ENCODE assay signal across 1 cellular context in genomic region chr2:69915050-69915945, GRCh38.
TF ChIP-seq lines count a peak whose summit lies in the region.

Gene MXD1, plus strand, starts transcription at chr2:69915109. Its CDS starts 222 bp downstream, at chr2:69915331.

TF ChIP-seq in HepG2, 621 proteins besides CTCF, POLR2A, EP300 and RAD21 (continued from another document and continues in another):
- TF ChIP-seq UBTF (CRISPR knock-in tag; IDR thresholded peaks at IDR 0.05) (peak; percentile 52), REPIN1 (CRISPR knock-in tag; IDR thresholded peaks at IDR 0.05; ENCODE audit: borderline replicate concordance, low read depth) (peak; percentile 17; the same call in 1 of the 2 replicates), HNRNPK (IDR thresholded peaks at IDR 0.05; ENCODE audit: low read depth, low read length, poor library complexity, severe bottlenecking) (peak; percentile 5), ZNF317 (CRISPR knock-in tag; IDR thresholded peaks at IDR 0.05) (0 out of 2 replicates have a peak, but pooled peaks have one; percentile 48), ZNF670 (CRISPR knock-in tag; IDR thresholded peaks at IDR 0.05; ENCODE audit: borderline replicate concordance) (no peak), ZNF768 (CRISPR knock-in tag; IDR thresholded peaks at IDR 0.05) (peak; percentile 64; the same call in 1 of the 2 replicates), ZNF746 (CRISPR knock-in tag; IDR thresholded peaks at IDR 0.05) (no peak), U2AF1 (optimal IDR thresholded peaks at IDR 0.05; ENCODE audit: low read depth, low read length) (no peak), TMF1 (CRISPR knock-in tag; IDR thresholded peaks at IDR 0.05; ENCODE audit: low read depth) (peak; percentile 54; the same call in 1 of the 2 replicates), SSRP1 (CRISPR knock-in tag; IDR thresholded peaks at IDR 0.05) (no peak), MED1 (CRISPR knock-in tag; IDR thresholded peaks at IDR 0.05) (0 out of 2 replicates have a peak, but pooled peaks have one; percentile 8), SNRNP70 (IDR thresholded peaks at IDR 0.05; ENCODE audit: low read depth, low read length) (no peak), ZBTB7B (CRISPR knock-in tag; IDR thresholded peaks at IDR 0.05) (0 out of 2 replicates have a peak, but pooled peaks have one; percentile 31), ZNF83 (CRISPR knock-in tag; IDR thresholded peaks at IDR 0.05; ENCODE audit: borderline replicate concordance) (0 out of 2 replicates have a peak, but pooled peaks have one; percentile 68), ZNF414 (CRISPR knock-in tag; IDR thresholded peaks at IDR 0.05) (no peak), THAP8 (CRISPR knock-in tag; IDR thresholded peaks at IDR 0.05; ENCODE audit: borderline replicate concordance) (peak; percentile 33; the same call in 1 of the 2 replicates), ZNF607 (CRISPR knock-in tag; IDR thresholded peaks at IDR 0.05; ENCODE audit: borderline replicate concordance) (peak; percentile 52; the same call in 1 of the 2 replicates), PTBP1 (IDR thresholded peaks at IDR 0.05; ENCODE audit: low read depth, low read length, poor library complexity, severe bottlenecking) (no peak), TAF1 (CRISPR knock-in tag; IDR thresholded peaks at IDR 0.05) (peak; percentile 63), ZNF280D (CRISPR knock-in tag; IDR thresholded peaks at IDR 0.05) (no peak), ZFP62 (CRISPR knock-in tag; IDR thresholded peaks at IDR 0.05) (no peak), ZNF629 (CRISPR knock-in tag; conservative IDR thresholded peaks at IDR 0.05) (no peak), SKI (IDR thresholded peaks at IDR 0.05; ENCODE audit: partially characterized antibody) (peak; percentile 17), KMT2B (CRISPR knock-in tag; IDR thresholded peaks at IDR 0.05) (no peak), ZNF225 (CRISPR knock-in tag; IDR thresholded peaks at IDR 0.05) (peak; percentile 54; the same call in 1 of the 2 replicates), BRCA1 (CRISPR knock-in tag; IDR thresholded peaks at IDR 0.05) (no peak), NFATC3 (CRISPR knock-in tag; IDR thresholded peaks at IDR 0.05) (no peak), CENPT (CRISPR knock-in tag; IDR thresholded peaks at IDR 0.05; ENCODE audit: low read depth) (no peak), ZNF446 (CRISPR knock-in tag; IDR thresholded peaks at IDR 0.05) (peak; percentile 88), GPN1 (CRISPR knock-in tag; IDR thresholded peaks at IDR 0.05; ENCODE audit: borderline replicate concordance) (0 out of 2 replicates have a peak, but pooled peaks have one; percentile 66), POLR2AphosphoS2 (IDR thresholded peaks at IDR 0.05; ENCODE audit: low read depth, low read length) (peak; percentile 76; the same call in 1 of the 2 replicates), ZNF7 (CRISPR knock-in tag; IDR thresholded peaks at IDR 0.05) (no peak), RXRB (CRISPR knock-in tag; IDR thresholded peaks at IDR 0.05; ENCODE audit: borderline replicate concordance) (no peak), ZNF20 (CRISPR knock-in tag; IDR thresholded peaks at IDR 0.05) (peak; percentile 67; the same call in 1 of the 2 replicates), FOXK1 (CRISPR knock-in tag; IDR thresholded peaks at IDR 0.05; ENCODE audit: borderline replicate concordance, low read depth) (peak; percentile 77; the same call in 1 of the 2 replicates), MYC (CRISPR knock-in tag; IDR thresholded peaks at IDR 0.05; ENCODE audit: borderline replicate concordance) (no peak), ZNF549 (CRISPR knock-in tag; IDR thresholded peaks at IDR 0.05) (no peak), SRSF4 (IDR thresholded peaks at IDR 0.05; ENCODE audit: low read depth, low read length, poor library complexity, severe bottlenecking) (peak; percentile 81), TGIF2 (CRISPR knock-in tag; IDR thresholded peaks at IDR 0.05) (0 out of 2 replicates have a peak, but pooled peaks have one; percentile 16), ZBTB7A (CRISPR knock-in tag; IDR thresholded peaks at IDR 0.05) (no peak), MTA1 (CRISPR knock-in tag; IDR thresholded peaks at IDR 0.05; ENCODE audit: borderline replicate concordance) (peak; percentile 22; the same call in 1 of the 2 replicates), ATF3 (CRISPR knock-in tag; IDR thresholded peaks at IDR 0.05) (no peak), ATM (IDR thresholded peaks at IDR 0.05; ENCODE audit: borderline replicate concordance) (no peak), ZZZ3 (CRISPR knock-in tag; IDR thresholded peaks at IDR 0.05; ENCODE audit: borderline replicate concordance) (no peak), ZNF563 (CRISPR knock-in tag; IDR thresholded peaks at IDR 0.05) (peak; percentile 50; the same call in 1 of the 2 replicates), ZSCAN30 (CRISPR knock-in tag; IDR thresholded peaks at IDR 0.05) (0 out of 2 replicates have a peak, but pooled peaks have one; percentile 1), ZNF431 (CRISPR knock-in tag; IDR thresholded peaks at IDR 0.05; ENCODE audit: borderline replicate concordance, low read depth) (no peak), ZXDC (CRISPR knock-in tag; IDR thresholded peaks at IDR 0.05) (peak; percentile 83; the same call in 1 of the 2 replicates), SALL1 (CRISPR knock-in tag; IDR thresholded peaks at IDR 0.05) (no peak; the same call in 1 of the 2 replicates), SIN3A (IDR thresholded peaks at IDR 0.05; ENCODE audit: borderline replicate concordance, low read depth, low read length) (peak; percentile 91; the same call in 1 of the 2 replicates), ZNF776 (CRISPR knock-in tag; IDR thresholded peaks at IDR 0.05) (peak; percentile 65; the same call in 1 of the 2 replicates), NFE2L2 (IDR thresholded peaks at IDR 0.05; ENCODE audit: low read length) (no peak), DNMT1 (CRISPR knock-in tag; IDR thresholded peaks at IDR 0.05) (peak; percentile 32; the same call in 1 of the 2 replicates), HOXA7 (CRISPR knock-in tag; IDR thresholded peaks at IDR 0.05) (no peak), ATF2 (CRISPR knock-in tag; IDR thresholded peaks at IDR 0.05) (no peak), MAZ (IDR thresholded peaks at IDR 0.05; ENCODE audit: borderline replicate concordance, low read depth, low read length) (no peak), MAZ (CRISPR knock-in tag; IDR thresholded peaks at IDR 0.05; ENCODE audit: low read depth) (peak; percentile 7; the same call in 1 of the 2 replicates), ZNF260 (CRISPR knock-in tag; IDR thresholded peaks at IDR 0.05; ENCODE audit: borderline replicate concordance, low read depth) (no peak), NFKBIZ (CRISPR knock-in tag; IDR thresholded peaks at IDR 0.05) (0 out of 2 replicates have a peak, but pooled peaks have one; percentile 31), TBP (CRISPR knock-in tag; IDR thresholded peaks at IDR 0.05) (no peak), PRPF4 (IDR thresholded peaks at IDR 0.05; ENCODE audit: low read depth, low read length, poor library complexity, severe bottlenecking) (no peak), KLF13 (CRISPR knock-in tag; IDR thresholded peaks at IDR 0.05) (no peak), ZNF772 (CRISPR knock-in tag; IDR thresholded peaks at IDR 0.05) (no peak), FOXO4 (CRISPR knock-in tag; conservative IDR thresholded peaks at IDR 0.05) (0 out of 2 replicates have a peak, but pooled peaks have one; percentile 84), ZNF558 (CRISPR knock-in tag; IDR thresholded peaks at IDR 0.05; ENCODE audit: borderline replicate concordance) (peak; percentile 32; the same call in 1 of the 2 replicates), ZNF337 (CRISPR knock-in tag; IDR thresholded peaks at IDR 0.05; ENCODE audit: borderline replicate concordance, low read depth) (no peak)
